In the genomic region with DNA sequence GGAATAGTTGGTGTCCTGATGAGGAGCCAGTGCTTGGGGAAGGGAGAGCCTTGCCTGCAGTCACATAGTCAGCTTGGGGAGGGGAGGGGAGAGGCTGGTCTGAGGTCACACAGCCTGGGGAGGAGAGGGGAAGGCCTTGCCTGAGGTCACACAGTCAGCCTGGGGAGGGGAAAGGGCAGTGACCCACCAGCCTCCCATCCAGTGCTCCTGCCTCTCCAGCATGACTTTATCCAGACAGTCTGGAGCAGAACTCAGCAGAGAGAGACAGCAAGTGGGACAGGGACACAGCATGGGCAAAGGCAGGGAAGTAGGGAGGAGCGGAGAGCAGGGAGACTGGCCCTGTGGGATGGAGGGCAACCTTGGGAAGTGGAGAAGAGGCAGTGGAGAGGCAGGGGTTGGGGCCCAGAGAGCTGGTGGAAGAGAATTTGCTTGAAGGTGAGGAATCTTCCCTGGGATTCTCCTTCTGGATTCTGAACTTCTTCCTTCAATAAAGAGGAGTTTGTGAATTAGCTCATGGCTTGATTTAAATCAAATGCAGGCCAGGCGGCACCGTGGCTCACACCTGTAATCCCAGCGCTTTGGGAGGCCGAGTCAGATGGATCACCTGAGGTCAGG, we compare ENCODE assay signal across 18 cellular contexts.
DNase-seq lines count a peak whose midpoint lies in the region; ATAC-seq and TF ChIP-seq lines count a peak whose summit lies in the region.
"Had no signal": no experiment of that assay in that cellular context is flagged by ENCODE, and none has a peak within 500 bp of the region (broad histone marks: within the 10 kb centered on the region; RNA-seq: fewer than 3 reads in every experiment).

No MANE protein-coding gene starts in this region.

- no peak overlapping the region for H3K4me2 ChIP-seq in mammary epithelial cell (ENCODE audit: insufficient read depth, low read depth, low read length)

- peaks cover 7% of the 10 kb centered on the region for H3K79me2 ChIP-seq in mammary epithelial cell (ENCODE audit: insufficient read depth, low read length)

- H3K9ac ChIP-seq in mammary epithelial cell (ENCODE audit: insufficient read depth, low read length): no peak overlapping the region
- H3K9ac ChIP-seq: BLaER1 treated with 17β-estradiol and CSF1 and Interleukin-3, amounts not matched to agents 10 nM and 100 nM had no signal

- WGBS in mammary epithelial cell (ENCODE audit: low coverage, missing lambda C conversion rate): 100% methylated on average over 4 of the region's 5 CpGs

- peak; percentile 36 for ATAC-seq in left lobe of liver
- ATAC-seq: foreskin keratinocyte, T-helper 17 cell had no signal

- H3K27me3 ChIP-seq in mammary epithelial cell (ENCODE audit: insufficient read depth, low read length): no peaks in the 10 kb centered on the region
- H3K27me3 ChIP-seq: BLaER1 treated with 17β-estradiol and CSF1 and Interleukin-3, amounts not matched to agents 10 nM and 100 nM; foreskin keratinocyte had no signal

- no peaks in the 10 kb centered on the region for H3K9me3 Mint-ChIP-seq in MCF 10A (ENCODE audit: unreplicated experiment)
- H3K9me3 Mint-ChIP-seq: activated T-helper 2 cell treated with anti-CD3 and anti-CD28 coated beads, Interferon-gamma antibody, Interleukin-2, Interleukin-4, amounts not matched to agents 10 μg/mL and 5 μg/mL and 100 μg/mL, durations not matched to agents 14 hours and 24 hours and 36 hours; immature natural killer cell; stimulated activated naive CD8-positive, alpha-beta T cell treated with anti-CD3 and anti-CD28 coated beads, Interleukin-15, Interleukin-2, amounts not matched to agents 100 ng/mL and 50 ng/mL, for 24 hours had no signal

- H3K9me3 ChIP-seq in mammary epithelial cell (replicated peaks; ENCODE audit: insufficient read depth, low read length): no peaks in the 10 kb centered on the region
- H3K9me3 ChIP-seq: BLaER1 treated with 17β-estradiol and CSF1 and Interleukin-3, amounts not matched to agents 10 nM and 100 nM had no signal

- no peaks in the 10 kb centered on the region for H3K27me3 Mint-ChIP-seq in MCF 10A (ENCODE audit: insufficient read depth, unreplicated experiment)
- H3K27me3 Mint-ChIP-seq: stimulated activated naive CD8-positive, alpha-beta T cell treated with anti-CD3 and anti-CD28 coated beads, Interleukin-15, Interleukin-2, amounts not matched to agents 100 ng/mL and 50 ng/mL, for 24 hours had no signal

- DNase-seq in mammary epithelial cell: no peak
- no peak for DNase-seq in MCF 10A (ENCODE audit: unreplicated experiment)
- no peak for DNase-seq in left lobe of liver (ENCODE audit: low spot score)
- DNase-seq in substantia nigra (lab: John Stamatoyannopoulos, UW): no peak
- no peak for DNase-seq in SW480 (ENCODE audit: low spot score)
- DNase-seq in EL: no peak
- DNase-seq in DMS53 treated with DMSO at 0.1 percent for 48 hours (lab: John Stamatoyannopoulos, UW; ENCODE audit: unreplicated experiment): no peak
- DNase-seq: activated CD4-positive, alpha-beta T cell treated with anti-CD3 and anti-CD28 coated beads, Interleukin-2, amount 50 U/mL, for 1 hour; immature natural killer cell; NCI-H1436 treated with DMSO at 0.1 percent for 48 hours; stimulated activated CD4-positive, alpha-beta T cell treated with anti-CD3 and anti-CD28 coated beads, Interleukin-4, amount 100 ng/mL, for 24 hours; T-helper 17 cell; trophoblast cell had no signal

- TF ChIP-seq CTCF in mammary epithelial cell (conservative IDR thresholded peaks at IDR 0.05 in 1 of 2, IDR thresholded peaks at IDR 0.05 in 1 of 2; ENCODE audit: extremely low read depth in 1 of 2, insufficient read depth in 1 of 2, low read depth in 1 of 2, low read length in 2 of 2): no peak
- TF ChIP-seq CTCF in MCF 10A (IDR thresholded peaks at IDR 0.05; ENCODE audit: unreplicated experiment): no peak

- CTCF ChIA-PET in mammary epithelial cell (lab: Charles Lee; ENCODE audit: low non-redundant PET): no interaction called here
- CTCF ChIA-PET in MCF 10A (lab: Yijun Ruan, JAX): interaction anchor here (0.5 kb wide), 1 partner anchor 64 kb away, joined by 3 read pairs; no protein-coding TSS in a partner anchor

- no peaks in the 10 kb centered on the region for H4K20me1 ChIP-seq in mammary epithelial cell (ENCODE audit: insufficient read depth, low read length)

- no TSS peak for BruUV-seq in mammary epithelial cell (replicated peaks; lab: Mats Ljungman, UMichigan)
- no TSS peak for BruUV-seq in MCF 10A (replicated peaks; lab: Mats Ljungman, UMichigan)

- H3K4me1 Mint-ChIP-seq in MCF 10A (ENCODE audit: insufficient read depth, unreplicated experiment): peaks cover 21% of the 10 kb centered on the region
- H3K4me1 Mint-ChIP-seq: immature natural killer cell had no signal

- intact Hi-C loops in mammary epithelial cell (cut with micrococcal nuclease): loop anchor here (2.0 kb wide), 1 partner anchor 31 kb away; no protein-coding TSS in a partner anchor
- intact Hi-C loops in MCF 10A (cut with micrococcal nuclease): no loop called here

- H3K36me3 Mint-ChIP-seq in MCF 10A (ENCODE audit: insufficient read depth, unreplicated experiment): no peaks in the 10 kb centered on the region
- H3K36me3 Mint-ChIP-seq: immature natural killer cell had no signal

- peak overlapping the region; percentile 20 for H2AFZ ChIP-seq in mammary epithelial cell (ENCODE audit: low read depth, low read length)

- dilution Hi-C loops in mammary epithelial cell (cut with HindIII; ENCODE audit: low sequenced_read_pairs): no loop called here

- no peak overlapping the region for H3K4me3 ChIP-seq in mammary epithelial cell (replicated peaks in 1 of 3; ENCODE audit: insufficient read depth in 1 of 3, low read depth in 2 of 3, low read length in 3 of 3)
- H3K4me3 ChIP-seq: BLaER1 treated with 17β-estradiol and CSF1 and Interleukin-3, amounts not matched to agents 10 nM and 100 nM had no signal

- peaks cover 56% of the 10 kb centered on the region for H3K4me1 ChIP-seq in mammary epithelial cell (ENCODE audit: insufficient read depth, low read length)

- in situ Hi-C loops in mammary epithelial cell (cut with MboI; ENCODE audit: low sequenced_read_pairs in 2 of 2): loop anchor here in 1 of 2 donors (10.0 kb wide), 1 partner anchor 59 kb away; no protein-coding TSS in a partner anchor

- POLR2A ChIA-PET in MCF 10A (lab: Yijun Ruan, JAX): interaction anchor here (0.6 kb wide), 1 partner anchor 819 kb away, joined by 3 read pairs; no protein-coding TSS in a partner anchor

- no peak overlapping the region for H3K27ac ChIP-seq in mammary epithelial cell (ENCODE audit: insufficient read depth, low read depth, low read length)
- peak overlapping the region; percentile 5 for H3K27ac ChIP-seq in angular gyrus (ENCODE audit: low read depth, low read length)
- peak overlapping the region; percentile 68 for H3K27ac ChIP-seq in substantia nigra (ENCODE audit: low read depth, low read length, poor library complexity, severe bottlenecking)
- H3K27ac ChIP-seq: foreskin keratinocyte had no signal

- no peaks in the 10 kb centered on the region for H3K36me3 ChIP-seq in mammary epithelial cell (ENCODE audit: insufficient read depth, low read length)

- H3K27ac Mint-ChIP-seq in MCF 10A (ENCODE audit: low read depth, unreplicated experiment): no peak overlapping the region
- H3K27ac Mint-ChIP-seq: activated T-helper 2 cell treated with anti-CD3 and anti-CD28 coated beads, Interferon-gamma antibody, Interleukin-2, Interleukin-4, amounts not matched to agents 10 μg/mL and 5 μg/mL and 100 μg/mL, durations not matched to agents 14 hours and 24 hours and 36 hours; immature natural killer cell; stimulated activated naive CD8-positive, alpha-beta T cell treated with anti-CD3 and anti-CD28 coated beads, Interleukin-15, Interleukin-2, amounts not matched to agents 100 ng/mL and 50 ng/mL, for 24 hours; T-helper 17 cell had no signal

- H3K4me3 Mint-ChIP-seq in MCF 10A (ENCODE audit: unreplicated experiment): no peak overlapping the region
- H3K4me3 Mint-ChIP-seq: immature natural killer cell; stimulated activated naive CD8-positive, alpha-beta T cell treated with anti-CD3 and anti-CD28 coated beads, Interleukin-15, Interleukin-2, amounts not matched to agents 100 ng/mL and 50 ng/mL, for 24 hours; T-helper 17 cell had no signal
